Comparison of ENCODE assay signal across 8 cellular contexts in the genomic region with DNA sequence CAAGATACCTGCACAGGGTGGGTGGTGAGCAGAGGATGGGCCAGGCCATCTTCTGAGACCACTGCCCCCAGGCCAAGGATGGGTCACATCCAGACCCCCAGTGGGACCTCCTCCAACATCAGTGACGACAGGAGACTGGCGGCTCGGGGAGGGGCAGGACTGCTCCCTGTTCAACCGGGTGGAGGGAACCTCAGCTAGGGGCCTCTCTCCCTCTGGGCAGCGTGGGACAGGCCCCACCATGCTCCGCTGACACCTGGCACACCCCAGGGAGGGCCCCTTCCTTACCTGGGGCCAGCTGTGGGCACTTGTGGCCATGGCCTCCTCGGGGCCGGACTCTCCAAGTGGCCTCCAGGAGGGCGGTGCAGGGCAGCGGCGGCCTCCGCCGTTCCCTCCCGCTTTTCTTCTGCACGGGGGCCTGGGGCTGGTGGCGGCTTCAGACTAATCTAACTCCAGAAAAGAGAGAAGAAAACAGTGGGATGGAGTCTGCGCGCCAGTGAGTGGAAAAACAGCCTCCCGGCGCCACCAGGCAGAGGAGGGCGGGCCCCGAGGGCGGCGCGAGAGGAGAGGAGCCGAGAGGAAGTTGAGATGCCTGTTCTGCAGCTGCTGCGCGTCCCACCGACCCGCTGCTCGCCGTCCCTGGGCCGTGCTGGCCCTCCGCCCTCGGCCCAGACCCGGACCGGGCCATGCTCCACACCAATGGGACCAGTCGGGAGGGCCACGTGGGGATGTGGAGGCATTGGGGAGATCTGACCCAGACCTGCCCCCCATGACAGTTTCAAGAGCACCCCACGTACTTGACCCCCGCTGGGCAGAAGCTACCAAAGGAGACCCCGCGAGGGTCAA. TPM values are rescaled to one million over a fixed set of nuclear protein-coding genes. Genes with fewer than 3 reads are reported as not detected.
A peak's percentile ranks its signal among the peaks of the same experiment; 100 is the strongest.
DNase-seq lines count a peak whose midpoint lies in the region; ATAC-seq and TF ChIP-seq lines count a peak whose summit lies in the region.

Gene CALHM2 (minus strand): TSS at position 500 of the 843 bp plus-strand sequence. CDS start 2,429 bp downstream, outside the sequence.

- POLR2A ChIA-PET in BJ (lab: Charles Lee) (no interaction called here), T-cell (lab: Charles Lee) (no interaction called here)

- H3K27ac Mint-ChIP-seq in T-cell: peak within 1 kb of the TSS; percentile 88 to 94

- H3K27me3 Mint-ChIP-seq in T-cell: no peaks in the 10 kb centered on the region

- H3K9me3 Mint-ChIP-seq in T-cell: no peaks in the 10 kb centered on the region

- peaks cover 42 to 54% (median 51%) of the 10 kb centered on the region in 3 donors for H3K4me1 Mint-ChIP-seq in T-cell

- TF ChIP-seq CTCF in BJ (IDR thresholded peaks at IDR 0.05; ENCODE audit: insufficient read depth, low read depth, low read length) (no peak), right atrium auricular region (IDR thresholded peaks at IDR 0.05) (no peak)

- CTCF ChIA-PET in BJ (lab: Yijun Ruan, JAX): interaction anchor here (0.8 to 4.1 kb wide), 5 partner anchors 29 to 50 kb away, joined by 3 to 32 read pairs (median 4); no protein-coding TSS in a partner anchor
- CTCF ChIA-PET in T-cell (lab: Charles Lee): interaction anchor here (0.6 to 1.9 kb wide), 3 partner anchors 16 to 65 kb away, joined by 3 to 7 read pairs (median 3); no protein-coding TSS in a partner anchor

- ATAC-seq in HG03571 (IDR thresholded peaks at IDR 0.05; ENCODE audit: unreplicated experiment) (peak; percentile 58), T-cell (replicated peaks in 1 of 4) (peak; percentile 68 to 80 (median 75)), sciatic nerve (peak; percentile 83)

- peak within 1 kb of the TSS; percentile 71 for H3K4me3 ChIP-seq in BJ (ENCODE audit: low read depth, low read length)
- H3K4me3 ChIP-seq in right atrium auricular region: peak within 1 kb of the TSS; percentile 74 to 75

- H3K27me3 ChIP-seq in BJ (ENCODE audit: control insufficient read depth, insufficient read depth, low read length) (no peaks in the 10 kb centered on the region), right atrium auricular region (no peaks in the 10 kb centered on the region)

- H3K27ac ChIP-seq in right atrium auricular region: peak within 1 kb of the TSS; percentile 88 to 93

- H3K4me3 Mint-ChIP-seq in T-cell: peak within 1 kb of the TSS; percentile 88 to 90 (median 90)

- peaks cover 0 to 44% of the 10 kb centered on the region in 2 donors for H3K4me1 ChIP-seq in right atrium auricular region

- intact Hi-C loops in sciatic nerve (cut with DNase I): no loop called here

- no peaks in the 10 kb centered on the region for H3K9me3 ChIP-seq in right atrium auricular region

- DNase-seq in BJ (ENCODE audit: low read depth) (no peak), GM19240 (ENCODE audit: insufficient read length, low spot score) (peak; percentile 91), T-cell (peak in 31 of 34 experiments; percentile 18 to 70 (median 40)), amygdala (lab: John Stamatoyannopoulos, UW) (peak in 32 of 56 donors; percentile 10 to 64 (median 26)), right atrium auricular region (ENCODE audit: low spot score) (peak; percentile 83), sciatic nerve (ENCODE audit: low spot score) (peak; percentile 84), SW 1271 (lab: John Stamatoyannopoulos, UW) (no peak)

- H3K36me3 ChIP-seq in BJ (ENCODE audit: control insufficient read depth, insufficient read depth, low read length): peaks cover 19% of the 10 kb centered on the region
- peaks cover 21% of the 10 kb centered on the region for H3K36me3 ChIP-seq in right atrium auricular region

- H3K36me3 Mint-ChIP-seq in T-cell: peaks cover 23% of the 10 kb centered on the region

RNA-seq across cellular contexts. Expression of gene CALHM2, which starts in this region (rescaled TPM):
- polyA plus RNA-seq in BJ (2011; rRNA removed): 46.0 and 80.1 TPM in 2 replicates
- 44.7 and 50.9 TPM in 2 replicates for polyA minus RNA-seq in BJ (2011; rRNA and poly(A)+ RNA removed)
- total RNA-seq in T-cell (10 to 100 TPM in 4 of 5 donors, 1 to 10 TPM in 1; 8.9 to 76.7 (median 46.8) TPM), right atrium auricular region (10 to 100 TPM; 23.8 to 57.7 TPM), sciatic nerve (46.3 TPM)

Comparison
In these comparisons a context has a peak if more than half of its experiments do, and no peak if none do; other contexts are left out.
1. DNase-seq: peak in GM19240 (single experiment), T-cell (31 of 34), amygdala (32 of 56), right atrium auricular region (single experiment) and sciatic nerve (single experiment); none in BJ (single experiment) and SW 1271 (0 of 2).
2. Peak in every context shown above with its lines, with median percentiles within 50 percentile points of each other: ATAC-seq.